In the genomic region with DNA sequence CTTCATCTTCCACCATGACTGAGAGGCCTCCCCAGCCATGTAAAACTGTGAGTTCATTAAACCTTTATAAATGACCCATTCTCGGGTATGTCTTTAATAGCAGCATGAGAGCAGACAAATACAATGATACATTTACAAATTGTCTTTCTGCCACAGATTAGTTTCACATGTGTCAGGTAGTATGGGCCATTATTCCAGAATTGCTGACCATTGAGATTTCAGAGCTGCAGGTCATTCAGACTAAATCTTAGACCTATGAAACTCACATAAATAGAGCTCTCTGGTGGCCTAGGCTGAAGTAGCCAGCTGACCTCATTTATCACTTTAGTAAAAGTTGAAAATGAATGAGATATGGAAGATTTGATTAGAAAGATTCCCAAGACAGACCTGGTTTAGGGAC, we compare ENCODE assay signal across 36 cellular contexts.
"Had no signal": no experiment of that assay in that cellular context is flagged by ENCODE, and none has a peak within 500 bp of the region (broad histone marks: within the 10 kb centered on the region; RNA-seq: fewer than 3 reads in every experiment).

No MANE protein-coding gene starts in this region.

- H3K36me3 ChIP-seq: adrenal gland, brain microvascular endothelial cell, cardiac muscle cell had no signal

- DNase-seq: activated B cell treated with CpG ODN at 0.5 μM for 24 hours; activated CD4-positive, alpha-beta memory T cell treated with anti-CD3 and anti-CD28 coated beads for 36 hours; activated CD4-positive, alpha-beta T cell treated with anti-CD3 and anti-CD28 coated beads for 4 hours; activated CD4-positive, alpha-beta T cell treated with anti-CD3 and anti-CD28 coated beads, Interleukin-2, amount 10 ng/mL, durations not matched to agents 24 days and 14 days; activated CD4-positive, alpha-beta T cell treated with anti-CD3 and anti-CD28 coated beads, Interleukin-2, amount 50 U/mL, for 1 hour; activated CD4-positive, alpha-beta T cell treated with anti-CD3 and anti-CD28 coated beads, Interleukin-2, amount 50 U/mL, for 4 hours; activated CD4-positive, CD25-positive, alpha-beta regulatory T cell treated with anti-CD3 and anti-CD28 coated beads, Interleukin-2, amount 50 U/mL, for 72 hours; activated CD8-positive, alpha-beta memory T cell treated with anti-CD3 and anti-CD28 coated beads, Interleukin-2, amount 50 U/mL, for 4 hours; activated CD8-positive, alpha-beta T cell treated with anti-CD3 and anti-CD28 coated beads for 36 hours; activated effector memory CD4-positive, alpha-beta T cell treated with anti-CD3 and anti-CD28 coated beads, Interleukin-2, amount 50 U/mL, for 16 hours; activated gamma-delta T cell treated with Interleukin-2 at 50 U/mL for 16 hours; activated naive CD4-positive, alpha-beta T cell; activated naive CD4-positive, alpha-beta T cell treated with anti-CD3 and anti-CD28 coated beads for 36 hours; activated naive CD4-positive, alpha-beta T cell treated with anti-CD3 and anti-CD28 coated beads, Interleukin-2, amount 50 U/mL, for 16 hours; activated naive CD8-positive, alpha-beta T cell treated with anti-CD3 and anti-CD28 coated beads for 36 hours; activated T-cell treated with anti-CD3 and anti-CD28 coated beads for 4 hours; activated T-cell treated with anti-CD3 and anti-CD28 coated beads, Interleukin-2, amount 50 U/mL, for 1 hour; activated T-cell treated with anti-CD3 and anti-CD28 coated beads, Interleukin-2, amount 50 U/mL, for 4 hours; activated T-cell treated with anti-CD3 and anti-CD28 coated beads, Interleukin-2, amount 50 U/mL, for 72 hours; adrenal gland; amniotic stem cell; aorta; body of pancreas; brain microvascular endothelial cell; caudate nucleus; cerebellar nuclear complex; T-helper 1 cell; T-helper 2 cell; T-helper 9 cell had no signal

- H3K27ac ChIP-seq: body of pancreas, brain microvascular endothelial cell, cardiac muscle cell, VCaP had no signal

- FAIRE-seq: astrocyte, bronchial epithelial cell, TTC549 had no signal

- ATAC-seq: activated CD8-positive, alpha-beta T cell treated with anti-CD3 and anti-CD28 coated beads for 36 hours; activated naive CD4-positive, alpha-beta T cell treated with anti-CD3 and anti-CD28 coated beads, Interleukin-2, amount 50 U/mL, for 72 hours; activated T-cell treated with anti-CD3 and anti-CD28 coated beads, Interleukin-2, amount 50 U/mL, for 4 hours; activated T-cell treated with anti-CD3 and anti-CD28 coated beads, Interleukin-2, amount 50 U/mL, for 72 hours; activated T-helper 17 cell treated with anti-CD3 and anti-CD28 coated beads, Interleukin-2, amount 50 U/mL, for 72 hours; body of pancreas had no signal

- H3K4me3 ChIP-seq: adrenal gland, body of pancreas, cardiac muscle cell had no signal

- H3K9me3 ChIP-seq: adrenal gland, body of pancreas had no signal

- H3K27me3 ChIP-seq: adrenal gland, body of pancreas, brain microvascular endothelial cell, cardiac muscle cell had no signal

- H3K4me1 ChIP-seq: body of pancreas had no signal
